15 cellular contexts compared by ENCODE assay signal in genomic region chr22:27876684-27877083, GRCh38. TPM values are rescaled to one million over a fixed set of nuclear protein-coding genes. Genes with fewer than 3 reads are reported as not detected.
A peak's percentile ranks its signal among the peaks of the same experiment; 100 is the strongest.
DNase-seq lines count a peak whose midpoint lies in the region; TF ChIP-seq lines count a peak whose summit lies in the region.
"Had no signal": no experiment of that assay in that cellular context is flagged by ENCODE, and none has a peak within 500 bp of the region (broad histone marks: within the 10 kb centered on the region; RNA-seq: fewer than 3 reads in every experiment).

No MANE protein-coding gene starts in this region.

- no peaks in the 10 kb centered on the region for H3K27me3 ChIP-seq in neural progenitor cell

- H3K27me3 Mint-ChIP-seq in neural progenitor cell (ENCODE audit: insufficient read depth, low read depth) (no peaks in the 10 kb centered on the region), endothelial cell (ENCODE audit: unreplicated experiment) (no peaks in the 10 kb centered on the region)
- H3K27me3 Mint-ChIP-seq: activated naive CD8-positive, alpha-beta T cell had no signal

- H4K20me1 ChIP-seq in neural progenitor cell (ENCODE audit: low read depth), result peaks cover 62% of the 10 kb centered on the region

- H3K36me3 ChIP-seq in neural progenitor cell, result peaks cover 7% of the 10 kb centered on the region

- no peak for TF ChIP-seq CTCF in cardiac fibroblast (IDR thresholded peaks at IDR 0.05; ENCODE audit: low read depth, low read length)
- TF ChIP-seq CTCF in neural progenitor cell (IDR thresholded peaks at IDR 0.05), result no peak
- no peak for TF ChIP-seq CTCF in endothelial cell (IDR thresholded peaks at IDR 0.05; ENCODE audit: unreplicated experiment)

- H3K4me1 ChIP-seq in neural progenitor cell, result peaks cover 51% of the 10 kb centered on the region

- H3K4me1 Mint-ChIP-seq in neural progenitor cell (peaks cover 33% of the 10 kb centered on the region), endothelial cell (ENCODE audit: unreplicated experiment) (peaks cover 2% of the 10 kb centered on the region)

- peaks cover 5% of the 10 kb centered on the region for H3K36me3 Mint-ChIP-seq in neural progenitor cell
- H3K36me3 Mint-ChIP-seq in endothelial cell (ENCODE audit: low read depth, unreplicated experiment), result peaks cover 2% of the 10 kb centered on the region
- H3K36me3 Mint-ChIP-seq: natural killer cell had no signal

- H3K9ac ChIP-seq in neural progenitor cell, result no peak overlapping the region

- H3K9me3 ChIP-seq in neural progenitor cell (ENCODE audit: low read depth), result no peaks in the 10 kb centered on the region

- no peak overlapping the region for H3K4me3 ChIP-seq in cardiac fibroblast (replicated peaks in 1 of 2; ENCODE audit: low read depth in 2 of 2, low read length in 2 of 2)
- H3K4me3 ChIP-seq in neural progenitor cell, result no peak overlapping the region

- H3K27ac ChIP-seq in neural progenitor cell, result peak overlapping the region; percentile 21
- H3K27ac ChIP-seq: RWPE1 had no signal

- H3K9me3 Mint-ChIP-seq in neural progenitor cell (no peaks in the 10 kb centered on the region), endothelial cell (ENCODE audit: unreplicated experiment) (no peaks in the 10 kb centered on the region)
- H3K9me3 Mint-ChIP-seq: HFFc6, natural killer cell had no signal

- H3K4me3 Mint-ChIP-seq in neural progenitor cell (no peak overlapping the region), endothelial cell (ENCODE audit: unreplicated experiment) (no peak overlapping the region)
- H3K4me3 Mint-ChIP-seq: HFFc6 had no signal

- peak; percentile 50 for DNase-seq in DMS153 (lab: John Stamatoyannopoulos, UW)
- DNase-seq in NCI-H1930 (lab: John Stamatoyannopoulos, UW), result peak; percentile 87 to 92
- peak; percentile 52 to 75 for DNase-seq in cardiac fibroblast (ENCODE audit: low read depth in 2 of 2)
- peak; percentile 34 for DNase-seq in neural progenitor cell (ENCODE audit: low spot score)
- no peak for DNase-seq in activated CD8-positive, alpha-beta memory T cell treated with anti-CD3 and anti-CD28 coated beads for 24 hours
- DNase-seq in NOMO-1 (lab: John Stamatoyannopoulos, UW; ENCODE audit: unreplicated experiment in 2 of 2), result no peak
- no peak for DNase-seq in endothelial cell (ENCODE audit: low spot score)
- DNase-seq in UCSD-AML1 (lab: John Stamatoyannopoulos, UW; ENCODE audit: unreplicated experiment), result no peak
- DNase-seq: activated CD4-positive, CD25-positive, alpha-beta regulatory T cell treated with anti-CD3 and anti-CD28 coated beads, Interleukin-2, amount 50 U/mL, for 72 hours; HFFc6; natural killer cell; stimulated activated CD4-positive, alpha-beta T cell treated with anti-CD3 and anti-CD28 coated beads, Interleukin-2, amount 100 ng/mL, for 24 hours; stimulated activated naive CD4-positive, alpha-beta T cell treated with Interleukin-2 at 50 U/mL for 16 hours had no signal

- H3K4me2 ChIP-seq in neural progenitor cell, result peak overlapping the region; percentile 16

- H3K27ac Mint-ChIP-seq in neural progenitor cell (peak overlapping the region; percentile 50), endothelial cell (ENCODE audit: unreplicated experiment) (no peak overlapping the region)

- H3F3A ChIP-seq in neural progenitor cell (ENCODE audit: low read depth), result peaks cover 25% of the 10 kb centered on the region

- no peak overlapping the region for H2AFZ ChIP-seq in neural progenitor cell (replicated peaks)

- H3K79me2 ChIP-seq in neural progenitor cell (ENCODE audit: low read depth), result peaks cover 36% of the 10 kb centered on the region

RNA-seq across cellular contexts. Expression of gene PITPNB, which starts 42.4 kb away (rescaled TPM):
- total RNA-seq in neural progenitor cell (ENCODE audit: low replicate concordance) (17.2 and 32.5 TPM in 2 replicates), endothelial cell (ENCODE audit: unreplicated experiment) (72.5 TPM)

Comparison
In these comparisons a context has a peak if more than half of its experiments do, and no peak if none do; other contexts are left out.
1. DNase-seq: peak in DMS153 (single experiment), NCI-H1930 (2 of 2), cardiac fibroblast (2 of 2) and neural progenitor cell (single experiment); none in activated CD8-positive, alpha-beta memory T cell treated with anti-CD3 and anti-CD28 coated beads for 24 hours (single experiment), NOMO-1 (0 of 2), endothelial cell (single experiment) and UCSD-AML1 (single experiment).